2 cellular contexts compared by ENCODE assay signal in genomic region chr14:103879570-103880333, GRCh38.
TF ChIP-seq lines count a peak whose summit lies in the region.

No MANE protein-coding gene starts in this region.

TF ChIP-seq in GM12878, 131 proteins besides CTCF, POLR2A, EP300 and RAD21:
- TF ChIP-seq MYB (IDR thresholded peaks at IDR 0.05; ENCODE audit: borderline replicate concordance, low read depth, low read length) (no peak), MEF2B (IDR thresholded peaks at IDR 0.05; ENCODE audit: partially characterized antibody, poor library complexity, severe bottlenecking) (no peak), POLR2AphosphoS2 (IDR thresholded peaks at IDR 0.05; ENCODE audit: low read depth, low read length) (no peak), MEF2A (IDR thresholded peaks at IDR 0.05; ENCODE audit: insufficient read depth, low read depth, low read length) (no peak), ZZZ3 (IDR thresholded peaks at IDR 0.05; ENCODE audit: control insufficient read depth, insufficient read length, low read depth) (no peak), GATAD2B (conservative IDR thresholded peaks at IDR 0.05; ENCODE audit: low read depth) (no peak)

TF ChIP-seq in HepG2, 621 proteins besides CTCF, POLR2A, EP300 and RAD21 (continues in another document):
- TF ChIP-seq ZNF280D (CRISPR knock-in tag; IDR thresholded peaks at IDR 0.05) (peak; percentile 88), SNAPC2 (CRISPR knock-in tag; IDR thresholded peaks at IDR 0.05) (no peak; the same call in 1 of the 2 replicates), NFRKB (IDR thresholded peaks at IDR 0.05) (no peak), CHD2 (IDR thresholded peaks at IDR 0.05; ENCODE audit: low read depth, low read length) (peak; percentile 57; the same call in 1 of the 2 replicates), ZFP82 (CRISPR knock-in tag; IDR thresholded peaks at IDR 0.05; ENCODE audit: borderline replicate concordance) (no peak), STAG1 (CRISPR knock-in tag; IDR thresholded peaks at IDR 0.05) (no peak; the same call in 1 of the 2 replicates), RNF219 (CRISPR knock-in tag; IDR thresholded peaks at IDR 0.05) (no peak; the same call in 1 of the 2 replicates), ZNF761 (CRISPR knock-in tag; conservative IDR thresholded peaks at IDR 0.05) (peak; percentile 40; the same call in 1 of the 2 replicates), TOPORS (CRISPR knock-in tag; IDR thresholded peaks at IDR 0.05) (peak; percentile 67; the same call in 1 of the 2 replicates), PRMT3 (CRISPR knock-in tag; IDR thresholded peaks at IDR 0.05; ENCODE audit: borderline replicate concordance, low read depth) (no peak), HMG20B (CRISPR knock-in tag; conservative IDR thresholded peaks at IDR 0.05) (peak; percentile 61; the same call in 1 of the 2 replicates), YEATS4 (CRISPR knock-in tag; IDR thresholded peaks at IDR 0.05; ENCODE audit: borderline replicate concordance) (peak; percentile 11), TBX3 (IDR thresholded peaks at IDR 0.05; ENCODE audit: borderline replicate concordance) (no peak), SRF (IDR thresholded peaks at IDR 0.05; ENCODE audit: low read depth, low read length) (peak; percentile 66), NCOA1 (CRISPR knock-in tag; IDR thresholded peaks at IDR 0.05) (peak; percentile 61; the same call in 1 of the 2 replicates), ZNF432 (CRISPR knock-in tag; IDR thresholded peaks at IDR 0.05; ENCODE audit: borderline replicate concordance) (no peak), HNF4A (CRISPR knock-in tag; IDR thresholded peaks at IDR 0.05) (peak; percentile 74), SMAD9 (CRISPR knock-in tag; IDR thresholded peaks at IDR 0.05) (no peak), THAP11 (CRISPR knock-in tag; IDR thresholded peaks at IDR 0.05) (peak; percentile 71), BRCA1 (CRISPR knock-in tag; IDR thresholded peaks at IDR 0.05) (no peak; the same call in 1 of the 2 replicates), SOX5 (CRISPR knock-in tag; IDR thresholded peaks at IDR 0.05; ENCODE audit: borderline replicate concordance) (peak; percentile 92), ZBTB20 (CRISPR knock-in tag; IDR thresholded peaks at IDR 0.05; ENCODE audit: borderline replicate concordance, low read depth) (peak; percentile 86; the same call in 1 of the 2 replicates), BCLAF1 (IDR thresholded peaks at IDR 0.05) (no peak), ZNF775 (CRISPR knock-in tag; IDR thresholded peaks at IDR 0.05; ENCODE audit: borderline replicate concordance) (no peak; the same call in 1 of the 2 replicates), ZNF782 (CRISPR knock-in tag; IDR thresholded peaks at IDR 0.05; ENCODE audit: borderline replicate concordance) (no peak), ZNF460 (CRISPR knock-in tag; IDR thresholded peaks at IDR 0.05; ENCODE audit: borderline replicate concordance) (no peak), FOXK2 (IDR thresholded peaks at IDR 0.05) (no peak), TFDP2 (CRISPR knock-in tag; IDR thresholded peaks at IDR 0.05) (no peak), ZSCAN5A (CRISPR knock-in tag; IDR thresholded peaks at IDR 0.05; ENCODE audit: borderline replicate concordance) (no peak; the same call in 1 of the 2 replicates), AHR (CRISPR knock-in tag; IDR thresholded peaks at IDR 0.05) (no peak), ZNF570 (CRISPR knock-in tag; IDR thresholded peaks at IDR 0.05; ENCODE audit: borderline replicate concordance) (no peak), UBTF (CRISPR knock-in tag; IDR thresholded peaks at IDR 0.05) (peak; percentile 74), ATF4 (CRISPR knock-in tag; IDR thresholded peaks at IDR 0.05) (peak in 1 of 2 experiments; percentile 62; a peak in 2 of 4 replicates), SPEN (CRISPR knock-in tag; IDR thresholded peaks at IDR 0.05; ENCODE audit: low read depth) (peak; percentile 31; the same call in 1 of the 2 replicates), PHF21A (CRISPR knock-in tag; IDR thresholded peaks at IDR 0.05) (peak; percentile 89), ZNF12 (CRISPR knock-in tag; IDR thresholded peaks at IDR 0.05) (peak; percentile 77), ZNF251 (CRISPR knock-in tag; IDR thresholded peaks at IDR 0.05) (no peak; the same call in 1 of the 2 replicates), SIN3A (IDR thresholded peaks at IDR 0.05; ENCODE audit: borderline replicate concordance, low read depth, low read length) (peak; percentile 60; the same call in 1 of the 2 replicates), ZNF609 (CRISPR knock-in tag; IDR thresholded peaks at IDR 0.05; ENCODE audit: borderline replicate concordance) (peak; percentile 85; the same call in 1 of the 2 replicates)
